Comparison of ENCODE assay signal across 22 cellular contexts in genomic region chr18:45241982-45242565, GRCh38.
"Had no signal": no experiment of that assay in that cellular context is flagged by ENCODE, and none has a peak within 500 bp of the region (broad histone marks: within the 10 kb centered on the region; RNA-seq: fewer than 3 reads in every experiment).

No MANE protein-coding gene starts in this region.

- H3K27ac ChIP-seq: KMS-11, RWPE1 had no signal

- DNase-seq: Kasumi-1, MM.1S, MV-4-11, NCI-H1048, NCI-H1105 treated with DMSO at 0.1 percent for 48 hours, NCI-H1417 treated with DMSO at 0.1 percent for 48 hours, NCI-H146, NCI-H1694 treated with DMSO at 0.1 percent for 48 hours, NCI-H1930, NCI-H2081, NCI-H2107, NCI-H226, NCI-H446, NCI-H510A, NCI-H524 treated with DMSO at 0.1 percent for 48 hours, NCI-H69, NCI-H774, SHP77 had no signal

- H3K9ac ChIP-seq: KMS-11 had no signal

- ATAC-seq: K562, SK-N-SH treated with all-trans-retinoic acid at 6 μM for 48 hours had no signal

- H3K4me2 ChIP-seq: KMS-11 had no signal

- H3K4me3 ChIP-seq: K562 had no signal
